In the genomic region with DNA sequence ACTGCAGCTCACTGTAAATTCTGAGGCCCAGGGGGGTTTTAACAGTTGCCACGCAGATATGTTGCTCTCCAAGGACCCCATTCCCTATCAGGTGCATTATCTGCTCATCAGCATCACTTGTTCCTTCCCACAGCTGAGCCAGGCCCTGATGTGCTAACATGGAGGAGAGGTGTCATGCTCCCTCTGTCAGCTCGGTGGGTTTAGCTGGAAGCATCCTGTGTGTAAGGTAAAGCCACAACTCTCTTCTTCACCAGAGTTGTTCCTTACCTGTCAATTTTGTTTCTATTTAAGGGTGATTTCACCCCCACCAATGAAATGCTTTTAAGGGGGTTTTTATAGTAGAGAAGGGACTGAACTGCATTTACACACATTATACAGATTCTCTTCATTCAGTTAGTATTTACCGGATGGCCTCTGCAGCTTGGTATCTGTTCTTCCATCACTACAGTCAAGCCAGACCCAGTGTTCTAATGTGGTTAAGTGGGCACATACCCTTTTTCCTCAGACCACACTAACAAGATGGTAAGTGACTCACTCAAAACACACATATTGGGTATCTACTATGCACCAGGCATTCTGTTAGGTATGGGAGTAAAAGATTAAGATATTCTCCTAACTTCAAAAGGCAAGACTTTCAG, we compare ENCODE assay signal across 15 cellular contexts.
DNase-seq lines count a peak whose midpoint lies in the region; ATAC-seq, FAIRE-seq and TF ChIP-seq lines count a peak whose summit lies in the region.
"Had no signal": no experiment of that assay in that cellular context is flagged by ENCODE, and none has a peak within 500 bp of the region (broad histone marks: within the 10 kb centered on the region; RNA-seq: fewer than 3 reads in every experiment).

No MANE protein-coding gene starts in this region.

- H3K4me3 ChIP-seq in BE2C (ENCODE audit: low read depth, low read length), result no peak overlapping the region
- no peak overlapping the region for H3K4me3 ChIP-seq in SK-N-SH (ENCODE audit: low read depth in 2 of 2, low read length in 1 of 2)
- H3K4me3 ChIP-seq in endodermal cell (ENCODE audit: low read length), result no peak overlapping the region
- no peak overlapping the region for H3K4me3 ChIP-seq in A673 (ENCODE audit: low read depth, low read length, poor library complexity, severe bottlenecking)
- H3K4me3 ChIP-seq in gastroesophageal sphincter, result no peak overlapping the region
- H3K4me3 ChIP-seq: SJSA1 had no signal

- H3K36me3 ChIP-seq in BE2C (no peaks in the 10 kb centered on the region), SK-N-SH (replicated peaks in 1 of 2; ENCODE audit: control insufficient read depth in 1 of 2, insufficient read depth in 2 of 2, low read length in 1 of 2) (no peaks in the 10 kb centered on the region), endodermal cell (ENCODE audit: control insufficient read depth, insufficient read depth, low read length) (peaks cover 66% of the 10 kb centered on the region), A673 (ENCODE audit: insufficient read depth, low read length, poor library complexity, severe bottlenecking) (no peaks in the 10 kb centered on the region), gastroesophageal sphincter (no peaks in the 10 kb centered on the region)
- H3K36me3 ChIP-seq: SJSA1 had no signal

- H3K4me1 ChIP-seq in BE2C (peaks cover 77% of the 10 kb centered on the region), SK-N-SH (ENCODE audit: control insufficient read depth in 1 of 2, insufficient read depth in 2 of 2, low read depth in 1 of 2, low read length in 1 of 2) (peaks cover 0 to 49% of the 10 kb centered on the region in 2 experiments; a peak in 2 of 4 replicates), endodermal cell (ENCODE audit: control insufficient read depth, insufficient read depth, low read length) (peaks cover 34% of the 10 kb centered on the region), A673 (ENCODE audit: insufficient read depth, low read length, poor library complexity, severe bottlenecking) (no peaks in the 10 kb centered on the region), gastroesophageal sphincter (peaks cover 0 to 34% (median 6%) of the 10 kb centered on the region in 3 donors)

- TF ChIP-seq RAD21 in SK-N-SH (IDR thresholded peaks at IDR 0.05; ENCODE audit: low read length), result peak; percentile 3; the same call in 1 of the 2 replicates

- intact Hi-C loops in A673 (cut with micrococcal nuclease; ENCODE audit: unreplicated experiment), result no loop called here

- peaks cover 89% of the 10 kb centered on the region for H3K4me1 Mint-ChIP-seq in endodermal cell

- H4K20me1 ChIP-seq in SK-N-SH (ENCODE audit: insufficient read depth), result no peaks in the 10 kb centered on the region

- TF ChIP-seq EP300 in SK-N-SH (IDR thresholded peaks at IDR 0.05; ENCODE audit: borderline replicate concordance in 1 of 2, low read depth in 1 of 2, low read length in 1 of 2) (peak in 1 of 2 experiments; percentile 58; a peak in 1 of 4 replicates), gastroesophageal sphincter (IDR thresholded peaks at IDR 0.05) (no peak)

- H3K9me3 ChIP-seq in BE2C (no peaks in the 10 kb centered on the region), SK-N-SH (no peaks in the 10 kb centered on the region), endodermal cell (ENCODE audit: control insufficient read depth, low read length) (no peaks in the 10 kb centered on the region), A673 (ENCODE audit: low read depth, low read length, poor library complexity, severe bottlenecking) (no peaks in the 10 kb centered on the region), gastroesophageal sphincter (no peaks in the 10 kb centered on the region)
- H3K9me3 ChIP-seq: SJSA1 had no signal

- TF ChIP-seq CTCF in BE2C (IDR thresholded peaks at IDR 0.05; ENCODE audit: low read depth, low read length), result no peak
- TF ChIP-seq CTCF in D721Med (IDR thresholded peaks at IDR 0.05; ENCODE audit: insufficient read depth, missing control alignments), result no peak
- no peak for TF ChIP-seq CTCF in SK-N-SH (IDR thresholded peaks at IDR 0.05)
- TF ChIP-seq CTCF in endodermal cell (conservative IDR thresholded peaks at IDR 0.05), result no peak
- TF ChIP-seq CTCF in A673 (conservative IDR thresholded peaks at IDR 0.05; ENCODE audit: low read depth, low read length), result no peak
- no peak for TF ChIP-seq CTCF in gastroesophageal sphincter (IDR thresholded peaks at IDR 0.05)

- POLR2A ChIA-PET in SK-N-SH (lab: Yijun Ruan, JAX), result no interaction called here
- POLR2A ChIA-PET in A673 (lab: Charles Lee; ENCODE audit: low non-redundant PET), result no interaction called here

- no TSS peak for BruUV-seq in A673 (replicated peaks; lab: Mats Ljungman, UMichigan)

- 38% methylated on average over 3 of the region's 3 CpGs for WGBS in SK-N-SH (ENCODE audit: low lambda C conversion rate)
- 93 to 100% methylated on average over 1 to 3 of the region's 3 CpGs for WGBS in endodermal cell (ENCODE audit: insufficient coverage in 1 of 2, insufficient read length in 1 of 2), 2 experiments
- WGBS in gastroesophageal sphincter (ENCODE audit: low coverage in 1 of 2), 2 donors, result 88 to 100% methylated on average over 3 of the region's 3 CpGs

- H3F3A ChIP-seq in SK-N-SH (replicated peaks; ENCODE audit: insufficient read depth), result no peaks in the 10 kb centered on the region

- H3K9ac ChIP-seq in SK-N-SH, result no peak overlapping the region
- no peak overlapping the region for H3K9ac ChIP-seq in endodermal cell (ENCODE audit: extremely low read depth, low read length, poor library complexity, severe bottlenecking)

- DNase-seq in BE2C, result peak; percentile 44
- no peak for DNase-seq in D721Med (ENCODE audit: insufficient read length, low spot score)
- DNase-seq in SK-N-SH, result peak; percentile 61
- peak; percentile 40 for DNase-seq in endodermal cell
- no peak for DNase-seq in A673 (ENCODE audit: low spot score)
- DNase-seq in activated CD4-positive, CD25-positive, alpha-beta regulatory T cell treated with anti-CD3 and anti-CD28 coated beads, Interleukin-2, amount 50 U/mL, for 72 hours, result no peak
- DNase-seq in nucleus accumbens (lab: John Stamatoyannopoulos, UW), result no peak
- DNase-seq: ACHN, EL, H7, NCI-H1930, NCI-H510A had no signal

- H3K4me2 ChIP-seq in SK-N-SH, result no peak overlapping the region

- H3K9me2 ChIP-seq in SK-N-SH, result no peaks in the 10 kb centered on the region

- H3K4me3 Mint-ChIP-seq in endodermal cell, result no peak overlapping the region
- H3K4me3 Mint-ChIP-seq: CD8-positive, alpha-beta memory T cell had no signal

- H3K27ac Mint-ChIP-seq in endodermal cell, result no peak overlapping the region

- no peaks in the 10 kb centered on the region for H3K79me2 ChIP-seq in SK-N-SH (ENCODE audit: insufficient read depth)

- FAIRE-seq in D721Med (lab: Jason Lieb, UNC), result peak; percentile 21

- ATAC-seq in gastroesophageal sphincter, result no peak

- no peak overlapping the region for H2AFZ ChIP-seq in SK-N-SH (ENCODE audit: low read depth)

- H3K27ac ChIP-seq in SK-N-SH (ENCODE audit: low read depth in 2 of 2, low read length in 1 of 2), result peak overlapping the region in 1 of 2 experiments; percentile 80; a peak in 2 of 4 replicates
- no peak overlapping the region for H3K27ac ChIP-seq in endodermal cell (ENCODE audit: low read depth, low read length)
- H3K27ac ChIP-seq in A673 (ENCODE audit: low read depth, low read length, poor library complexity, severe bottlenecking), result no peak overlapping the region
- H3K27ac ChIP-seq in gastroesophageal sphincter, result no peak overlapping the region
- H3K27ac ChIP-seq: SJSA1 had no signal

- CTCF ChIA-PET in SK-N-SH (lab: Yijun Ruan, JAX), result interaction anchor here (0.9 to 1.2 kb wide), 4 partner anchors 11 to 149 kb away, joined by 4 read pairs; no protein-coding TSS in a partner anchor
- CTCF ChIA-PET in A673 (lab: Charles Lee), result no interaction called here

- no peak for TF ChIP-seq POLR2A in gastroesophageal sphincter (IDR thresholded peaks at IDR 0.05)

- no peaks in the 10 kb centered on the region for H3K9me3 Mint-ChIP-seq in endodermal cell
- H3K9me3 Mint-ChIP-seq: CD8-positive, alpha-beta memory T cell had no signal

- H3K27me3 Mint-ChIP-seq in endodermal cell (ENCODE audit: insufficient read depth), result no peaks in the 10 kb centered on the region

- no peaks in the 10 kb centered on the region for H3K27me3 ChIP-seq in BE2C
- no peaks in the 10 kb centered on the region for H3K27me3 ChIP-seq in SK-N-SH (ENCODE audit: insufficient read depth)
- no peaks in the 10 kb centered on the region for H3K27me3 ChIP-seq in endodermal cell (ENCODE audit: control insufficient read depth, insufficient read depth, low read length, poor library complexity, severe bottlenecking)
- H3K27me3 ChIP-seq in A673 (replicated peaks; ENCODE audit: insufficient read depth, low read depth, low read length, poor library complexity), result no peaks in the 10 kb centered on the region
- H3K27me3 ChIP-seq in gastroesophageal sphincter, result no peaks in the 10 kb centered on the region
- H3K27me3 ChIP-seq: SJSA1 had no signal

- H3K36me3 Mint-ChIP-seq in endodermal cell (ENCODE audit: low read depth), result peaks cover 42% of the 10 kb centered on the region

TF ChIP-seq in SK-N-SH, 30 proteins besides CTCF, POLR2A, EP300 and RAD21:
- TF ChIP-seq YY1 (IDR thresholded peaks at IDR 0.05; ENCODE audit: low read depth) (no peak), GATA2 (CRISPR knock-in tag; IDR thresholded peaks at IDR 0.05) (peak; percentile 89), GABPA (IDR thresholded peaks at IDR 0.05; ENCODE audit: low read depth) (no peak), ELF1 (IDR thresholded peaks at IDR 0.05) (no peak), RCOR1 (IDR thresholded peaks at IDR 0.05; ENCODE audit: low read length) (peak; percentile 66; the same call in 1 of the 2 replicates), FOXJ3 (CRISPR knock-in tag; IDR thresholded peaks at IDR 0.05) (peak; percentile 31; the same call in 1 of the 2 replicates), CHD2 (IDR thresholded peaks at IDR 0.05; ENCODE audit: low read length, partially characterized antibody) (peak; percentile 39)
- TF ChIP-seq, protein P1, sequence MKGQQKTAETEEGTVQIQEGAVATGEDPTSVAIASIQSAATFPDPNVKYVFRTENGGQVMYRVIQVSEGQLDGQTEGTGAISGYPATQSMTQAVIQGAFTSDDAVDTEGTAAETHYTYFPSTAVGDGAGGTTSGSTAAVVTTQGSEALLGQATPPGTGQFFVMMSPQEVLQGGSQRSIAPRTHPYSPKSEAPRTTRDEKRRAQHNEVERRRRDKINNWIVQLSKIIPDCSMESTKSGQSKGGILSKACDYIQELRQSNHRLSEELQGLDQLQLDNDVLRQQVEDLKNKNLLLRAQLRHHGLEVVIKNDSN (IDR thresholded peaks at IDR 0.05; ENCODE audit: borderline replicate concordance, low read depth), result no peak

Comparison
In these comparisons a context has a peak if more than half of its experiments do, and no peak if none do; other contexts are left out.
1. DNase-seq: peak in BE2C (single experiment), SK-N-SH (single experiment) and endodermal cell (single experiment); none in D721Med (single experiment), A673 (single experiment), activated CD4-positive, CD25-positive, alpha-beta regulatory T cell treated with anti-CD3 and anti-CD28 coated beads, Interleukin-2, amount 50 U/mL, for 72 hours (single experiment) and nucleus accumbens (0 of 56).